Comparison of ENCODE assay signal across 19 cellular contexts in genomic region chr10:71004176-71004575, GRCh38.
DNase-seq lines count a peak whose midpoint lies in the region; ATAC-seq, FAIRE-seq and TF ChIP-seq lines count a peak whose summit lies in the region.
"Had no signal": no experiment of that assay in that cellular context is flagged by ENCODE, and none has a peak within 500 bp of the region (broad histone marks: within the 10 kb centered on the region; RNA-seq: fewer than 3 reads in every experiment).

No MANE protein-coding gene starts in this region.

- ATAC-seq in aorta (ENCODE audit: low FRiP score), result peak; percentile 5
- no peak for ATAC-seq in HG02884 (IDR thresholded peaks at IDR 0.05; ENCODE audit: unreplicated experiment)
- no peak for ATAC-seq in left cardiac atrium

- H3K4me2 ChIP-seq in H1 (ENCODE audit: insufficient read depth in 1 of 2, low read depth in 2 of 2, low read length in 2 of 2) (no peak overlapping the region), mesendoderm (ENCODE audit: low read length) (no peak overlapping the region)

- TF ChIP-seq RAD21 in H1 (IDR thresholded peaks at IDR 0.05 in 1 of 2, conservative IDR thresholded peaks at IDR 0.05 in 1 of 2; ENCODE audit: low read depth in 2 of 2, low read length in 2 of 2), result no peak

- H2BK120ac ChIP-seq in H1 (replicated peaks; ENCODE audit: low read depth, low read length), result no peak overlapping the region
- no peak overlapping the region for H2BK120ac ChIP-seq in mesendoderm (ENCODE audit: low read depth, low read length)

- no peak for TF ChIP-seq POLR2A in H1 (IDR thresholded peaks at IDR 0.05; ENCODE audit: control extremely low read depth in 1 of 2, low read depth in 2 of 2, low read length in 2 of 2)

- H2BK20ac ChIP-seq in H1 (ENCODE audit: low read length), result no peak overlapping the region

- WGBS in H1 (ENCODE audit: extremely low coverage in 1 of 2, insufficient coverage in 1 of 2, insufficient read length in 1 of 2, insufficient replicate concordance in 2 of 2, low coverage in 1 of 2, low lambda C conversion rate in 2 of 2, missing lambda C conversion rate in 1 of 2), 2 experiments, result 86% methylated on average over 6 of the region's 6 CpGs; no CpG with 5 or more reads in 1 of the 2 experiments
- WGBS in mesendoderm (ENCODE audit: extremely low coverage, insufficient coverage, low lambda C conversion rate), result no CpG with 5 or more reads among the region's 6 CpGs
- WGBS in aorta, 2 donors, result 92 to 94% methylated on average over 6 of the region's 6 CpGs

- H3K23ac ChIP-seq in H1 (ENCODE audit: insufficient read length), result no peak overlapping the region
- H3K23ac ChIP-seq in mesendoderm (ENCODE audit: low read length), result no peak overlapping the region

- H2BK5ac ChIP-seq in H1 (ENCODE audit: low read depth, low read length) (no peak overlapping the region), mesendoderm (ENCODE audit: low read length) (no peak overlapping the region)

- H3K27me3 ChIP-seq in H1 (replicated peaks in 1 of 4; ENCODE audit: control insufficient read depth in 3 of 4, extremely low read depth in 1 of 4, insufficient read depth in 3 of 4, low read length in 3 of 4) (no peaks in the 10 kb centered on the region; a peak in 2 of 7 replicates), mesendoderm (ENCODE audit: insufficient read depth, low read length, poor library complexity) (no peaks in the 10 kb centered on the region), aorta (ENCODE audit: control insufficient read depth in 1 of 2, insufficient read depth in 2 of 2, low read length in 1 of 2) (no peaks in the 10 kb centered on the region)

- no peak overlapping the region for H2AK5ac ChIP-seq in H1 (ENCODE audit: low read depth, low read length)
- no peak overlapping the region for H2AK5ac ChIP-seq in mesendoderm (ENCODE audit: low read length)

- H3K14ac ChIP-seq in H1 (ENCODE audit: insufficient read length), result no peak overlapping the region

- peaks cover 0 to 11% (median 5%) of the 10 kb centered on the region in 4 experiments; a peak in 6 of 7 replicates for H3K4me1 ChIP-seq in H1 (replicated peaks in 1 of 4; ENCODE audit: control insufficient read depth in 3 of 4, insufficient read depth in 4 of 4, low read length in 3 of 4)
- peaks cover 6% of the 10 kb centered on the region for H3K4me1 ChIP-seq in mesendoderm (ENCODE audit: control insufficient read depth, low read depth, low read length)
- no peaks in the 10 kb centered on the region for H3K4me1 ChIP-seq in aorta (ENCODE audit: control insufficient read depth in 1 of 2, insufficient read depth in 2 of 2, low read length in 2 of 2)

- DNase-seq in H1 (ENCODE audit: low read depth in 1 of 2, low spot score in 2 of 2) (no peak), mesendoderm (no peak), retina (peak; percentile 32), aorta (peak in 1 of 2 donors; percentile 41), pons (ENCODE audit: low spot score) (no peak), left cardiac atrium (no peak)
- DNase-seq: C1 segment of cervical spinal cord; Calu3; CD4-positive, alpha-beta memory T cell; COR-L47; DMS53; DMS79 treated with DMSO at 0.1 percent for 48 hours; GF-D8; GOT3; H7; HCEC 1CT had no signal

- no peak overlapping the region for H4K91ac ChIP-seq in H1 (replicated peaks; ENCODE audit: insufficient read length, low read length)

- H3K4ac ChIP-seq in H1 (replicated peaks; ENCODE audit: insufficient read length, low read depth, low read length) (no peak overlapping the region), mesendoderm (ENCODE audit: low read depth, low read length) (no peak overlapping the region)

- H3K4me3 ChIP-seq in H1 (ENCODE audit: extremely low read depth in 1 of 4, insufficient read depth in 2 of 4, low read depth in 3 of 4, low read length in 4 of 4) (no peak overlapping the region), mesendoderm (ENCODE audit: low read length) (no peak overlapping the region), aorta (ENCODE audit: low read length in 2 of 2) (no peak overlapping the region)

- CTCF ChIA-PET in H1 (lab: Charles Lee; ENCODE audit: partially characterized antibody), result interaction anchor here (0.9 to 2.5 kb wide), 6 partner anchors 14 to 202 kb away, joined by 4 to 8 read pairs (median 6); no protein-coding TSS in a partner anchor

- H4K8ac ChIP-seq in H1 (ENCODE audit: extremely low read depth, insufficient read depth, low read length), result no peak overlapping the region
- H4K8ac ChIP-seq in mesendoderm (ENCODE audit: low read depth, low read length), result no peak overlapping the region

- H3K23me2 ChIP-seq in H1 (ENCODE audit: low read depth, low read length), result peaks cover 2% of the 10 kb centered on the region; the same call in 1 of the 2 replicates

- POLR2A ChIA-PET in H1 (lab: Charles Lee; ENCODE audit: partially characterized antibody), result no interaction called here

- TF ChIP-seq CTCF in H1 (IDR thresholded peaks at IDR 0.05; ENCODE audit: control extremely low read depth in 1 of 3, insufficient read depth in 1 of 3, low read depth in 1 of 3, low read length in 3 of 3), result no peak

- FAIRE-seq in H1 (lab: Jason Lieb, UNC), result no peak
- FAIRE-seq: GM12891, GM18507 had no signal

- H3K9me3 ChIP-seq in H1 (ENCODE audit: insufficient read depth in 2 of 2, low read depth in 1 of 2, low read length in 1 of 2) (no peaks in the 10 kb centered on the region), aorta (ENCODE audit: control insufficient read depth, low read length) (peaks cover 3% of the 10 kb centered on the region)

- peak overlapping the region; percentile 72; the same call in 1 of the 2 replicates for H2BK15ac ChIP-seq in H1 (ENCODE audit: low read length)
- H2BK15ac ChIP-seq in mesendoderm (replicated peaks; ENCODE audit: low read depth), result no peak overlapping the region

- H2AFZ ChIP-seq in H1 (ENCODE audit: low read length), result no peak overlapping the region

- no peaks in the 10 kb centered on the region for H4K20me1 ChIP-seq in H1 (replicated peaks in 1 of 2; ENCODE audit: control insufficient read depth in 1 of 2, insufficient read depth in 2 of 2, low read length in 2 of 2)

- H3K36me3 ChIP-seq in H1 (ENCODE audit: control insufficient read depth in 2 of 4, insufficient read depth in 4 of 4, low read length in 3 of 4) (no peaks in the 10 kb centered on the region), mesendoderm (ENCODE audit: control insufficient read depth, insufficient read depth, low read length) (no peaks in the 10 kb centered on the region), aorta (ENCODE audit: control insufficient read depth in 1 of 2, insufficient read depth in 2 of 2, low read length in 1 of 2) (no peaks in the 10 kb centered on the region)

- intact Hi-C loops in aorta (cut with DNase I), result no loop called here
- intact Hi-C loops in left cardiac atrium (cut with DNase I), result no loop called here

- H4K5ac ChIP-seq in H1 (ENCODE audit: insufficient read length, low read depth, low read length) (no peak overlapping the region), mesendoderm (ENCODE audit: low read length) (no peak overlapping the region)

- no peak overlapping the region for H3K18ac ChIP-seq in H1 (ENCODE audit: extremely low read depth, low read length)
- no peak overlapping the region for H3K18ac ChIP-seq in mesendoderm (ENCODE audit: low read length)

- H3K56ac ChIP-seq in H1 (replicated peaks; ENCODE audit: insufficient read length, low read depth, low read length) (no peak overlapping the region), mesendoderm (ENCODE audit: low read length) (peak overlapping the region; percentile 42)

- H3K27ac ChIP-seq in H1 (ENCODE audit: low read depth, low read length), result no peak overlapping the region
- H3K27ac ChIP-seq in mesendoderm (ENCODE audit: low read depth, low read length), result no peak overlapping the region
- H3K27ac ChIP-seq in aorta (ENCODE audit: low read depth in 1 of 2, low read length in 2 of 2), result no peak overlapping the region

- H3K79me2 ChIP-seq in H1 (ENCODE audit: control insufficient read depth in 1 of 2, insufficient read depth in 2 of 2, low read length in 2 of 2) (no peaks in the 10 kb centered on the region), mesendoderm (ENCODE audit: control insufficient read depth, insufficient read depth, low read length) (no peaks in the 10 kb centered on the region)

- H3K79me1 ChIP-seq in H1 (ENCODE audit: low read depth, low read length) (no peaks in the 10 kb centered on the region), mesendoderm (ENCODE audit: low read length) (no peaks in the 10 kb centered on the region)

- H3K9ac ChIP-seq in H1 (replicated peaks in 1 of 4; ENCODE audit: extremely low read depth in 1 of 4, low read depth in 3 of 4, low read length in 3 of 4), result no peak overlapping the region
- H3K9ac ChIP-seq in mesendoderm (ENCODE audit: low read length), result no peak overlapping the region

- H2BK12ac ChIP-seq in H1 (ENCODE audit: low read depth, low read length), result no peak overlapping the region

- no peak for TF ChIP-seq EP300 in H1 (IDR thresholded peaks at IDR 0.05; ENCODE audit: borderline replicate concordance in 1 of 2, low read depth in 2 of 2, low read length in 2 of 2)

TF ChIP-seq in H1, 55 proteins besides CTCF, POLR2A, EP300 and RAD21:
- no peak for TF ChIP-seq RFX5 (IDR thresholded peaks at IDR 0.05; ENCODE audit: borderline replicate concordance, low read depth, low read length)
- no peak for TF ChIP-seq RNF2 (IDR thresholded peaks at IDR 0.05; ENCODE audit: borderline replicate concordance, low read depth, low read length, missing control alignments, poor library complexity, severe bottlenecking)
- no peak for TF ChIP-seq FOSL1 (IDR thresholded peaks at IDR 0.05; ENCODE audit: insufficient read depth, low read depth, low read length)
- TF ChIP-seq ASH2L (IDR thresholded peaks at IDR 0.05; ENCODE audit: low read length), result no peak
- TF ChIP-seq POLR2AphosphoS5 (IDR thresholded peaks at IDR 0.05; ENCODE audit: low read depth, low read length), result no peak
- no peak for TF ChIP-seq CTBP2 (IDR thresholded peaks at IDR 0.05; ENCODE audit: borderline replicate concordance, insufficient read depth, insufficient read length, low read length)
- TF ChIP-seq BRCA1 (IDR thresholded peaks at IDR 0.05; ENCODE audit: low read depth, low read length), result no peak
